Comparison of ENCODE assay signal across 1 cellular context in the genomic region with DNA sequence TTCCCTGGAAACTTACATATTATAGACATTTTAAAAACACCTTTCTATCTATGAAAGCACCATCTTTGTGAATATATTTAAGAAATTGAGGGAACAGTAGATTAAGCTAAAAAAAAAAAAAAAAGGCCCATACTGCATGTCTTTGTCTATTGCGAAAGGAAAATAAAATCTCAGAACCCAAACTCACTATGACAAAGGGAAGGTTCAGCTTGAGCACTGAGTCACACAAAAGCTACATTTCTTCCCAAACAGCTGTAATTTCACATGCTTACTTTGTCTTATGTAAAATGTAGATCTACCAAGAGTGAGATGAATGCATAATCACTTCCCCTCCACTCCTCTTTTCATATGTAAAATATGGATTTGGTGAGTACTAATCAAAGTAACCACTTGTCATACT.
A peak's percentile ranks its signal among the peaks of the same experiment; 100 is the strongest.
TF ChIP-seq lines count a peak whose summit lies in the region.

No MANE protein-coding gene starts in this region.

TF ChIP-seq in IMR-90, 13 proteins besides CTCF, POLR2A, EP300 and RAD21:
- no peak for TF ChIP-seq RCOR1 (IDR thresholded peaks at IDR 0.05; ENCODE audit: insufficient replicate concordance, low read length)
- peak; percentile 85 for TF ChIP-seq CEBPB (IDR thresholded peaks at IDR 0.05; ENCODE audit: low read depth, low read length)
- TF ChIP-seq NFE2L2 (IDR thresholded peaks at IDR 0.05; ENCODE audit: low read depth, low read length) = peak; percentile 19; the same call in 1 of the 2 replicates
